In the genomic region with DNA sequence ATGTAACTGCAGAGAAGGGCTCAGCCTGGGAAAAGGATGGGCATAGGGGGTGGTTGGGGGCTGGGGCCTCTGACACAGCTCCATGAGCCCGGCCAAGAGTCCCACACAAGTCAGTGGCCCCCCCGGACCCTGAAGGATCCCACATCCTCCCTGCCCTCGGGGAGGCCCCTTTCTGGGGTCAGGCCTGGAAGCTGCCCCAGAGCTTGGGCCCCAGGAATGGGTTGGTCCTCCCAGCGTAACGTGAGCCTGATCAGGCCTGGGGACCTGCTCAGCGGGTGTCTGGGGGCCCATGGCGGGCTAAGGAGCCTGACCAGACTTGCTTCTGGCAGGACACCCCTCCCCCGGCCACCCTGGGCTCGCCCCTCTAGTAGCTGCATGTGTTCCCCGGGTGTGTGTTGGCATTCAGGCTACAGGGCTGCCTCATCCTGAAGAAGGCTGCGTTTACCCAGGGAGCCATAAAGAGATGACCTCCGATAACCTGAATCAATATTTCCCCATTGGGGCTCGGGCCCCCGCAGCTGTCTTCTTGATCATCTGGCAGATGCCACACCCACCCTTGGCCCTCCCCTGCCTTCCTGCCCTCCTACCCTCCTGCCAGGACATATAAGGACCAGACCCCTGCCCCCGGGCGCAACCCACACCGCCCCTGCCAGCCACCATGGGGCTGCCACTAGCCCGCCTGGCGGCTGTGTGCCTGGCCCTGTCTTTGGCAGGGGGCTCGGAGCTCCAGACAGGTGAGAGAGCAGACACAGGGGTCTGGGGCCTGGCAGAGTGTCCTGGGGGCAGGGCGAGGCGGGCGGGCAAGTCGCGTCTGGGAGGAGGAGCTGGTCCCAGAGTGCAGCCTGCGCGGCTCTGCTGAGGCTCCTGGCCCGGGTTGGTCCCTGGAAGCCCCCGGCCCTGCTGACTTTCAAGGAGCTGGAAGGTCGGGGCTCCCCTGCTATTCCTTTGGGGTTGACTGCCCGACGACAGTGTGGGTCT, we compare ENCODE assay signal across 1 cellular context.
TF ChIP-seq lines count a peak whose summit lies in the region.

MUC2 (plus strand) TSS at position 631 of the 978 bp plus-strand sequence.

TF ChIP-seq in HEK293, 187 proteins besides CTCF, POLR2A, EP300 and RAD21 (continued from another document):
- TF ChIP-seq PRDM6 (tag by site-specific recombination; IDR thresholded peaks at IDR 0.05), result no peak
- TF ChIP-seq ZNF248 (tag by site-specific recombination; IDR thresholded peaks at IDR 0.05), result no peak
- TF ChIP-seq ZNF146 (tag by site-specific recombination; IDR thresholded peaks at IDR 0.05), result no peak
- TF ChIP-seq ZSCAN16 (tag by site-specific recombination; IDR thresholded peaks at IDR 0.05), result no peak
- TF ChIP-seq ZNF610 (tag by site-specific recombination; IDR thresholded peaks at IDR 0.05; ENCODE audit: borderline replicate concordance), result no peak
- TF ChIP-seq MEIS1 (CRISPR knock-in tag; IDR thresholded peaks at IDR 0.05; ENCODE audit: borderline replicate concordance), result no peak
- TF ChIP-seq OVOL3 (tag by site-specific recombination; IDR thresholded peaks at IDR 0.05), result no peak
- TF ChIP-seq ZNF777 (tag by site-specific recombination; IDR thresholded peaks at IDR 0.05; ENCODE audit: borderline replicate concordance), result no peak
- no peak for TF ChIP-seq ZNF112 (tag by site-specific recombination; IDR thresholded peaks at IDR 0.05)
- no peak for TF ChIP-seq ZNF473 (tag by site-specific recombination; IDR thresholded peaks at IDR 0.05)
- peak; percentile 37; the same call in 1 of the 2 replicates for TF ChIP-seq ZFHX2 (tag by site-specific recombination; conservative IDR thresholded peaks at IDR 0.05)
